8 cellular contexts compared by ENCODE assay signal in genomic region chr2:10028988-10029874, GRCh38. TPM values are rescaled to one million over a fixed set of nuclear protein-coding genes. Genes with fewer than 3 reads are reported as not detected.
DNase-seq lines count a peak whose midpoint lies in the region.

No MANE protein-coding gene starts in this region.

- H3K9me3 Mint-ChIP-seq in immature natural killer cell: no peaks in the 10 kb centered on the region

- H3K36me3 Mint-ChIP-seq in immature natural killer cell: no peaks in the 10 kb centered on the region

- H3K27me3 Mint-ChIP-seq in immature natural killer cell (ENCODE audit: low read depth in 3 of 3): peaks cover 0 to 3% (median 0%) of the 10 kb centered on the region in 3 donors

- H3K4me1 Mint-ChIP-seq in immature natural killer cell: peaks cover 46 to 48% of the 10 kb centered on the region in 2 donors

- peak; percentile 18 for DNase-seq in stimulated activated CD4-positive, alpha-beta T cell treated with anti-CD3 and anti-CD28 coated beads, Interleukin-12 subunit alpha, Interleukin-12 subunit beta, amount 100 ng/mL, for 4 hours
- no peak for DNase-seq in stimulated activated CD4-positive, alpha-beta T cell treated with anti-CD3 and anti-CD28 coated beads, Interleukin-2, amount 100 ng/mL, for 48 hours
- DNase-seq in NCI-H510A treated with DMSO at 0.1 percent for 48 hours (lab: John Stamatoyannopoulos, UW) (peak; percentile 24), activated gamma-delta T cell treated with Interleukin-2 at 50 U/mL for 16 hours (peak; percentile 36), immature natural killer cell (peak; percentile 67 to 79 (median 76)), EL (no peak), globus pallidus (ENCODE audit: low spot score) (no peak)
- peak; percentile 31 to 33 for DNase-seq in stimulated activated CD8-positive, alpha-beta memory T cell treated with anti-CD3 and anti-CD28 coated beads, Interleukin-15, amount 100 ng/mL, for 48 hours (ENCODE audit: low read depth in 2 of 2)

- H3K4me3 Mint-ChIP-seq in immature natural killer cell: peak overlapping the region; percentile 77 to 90 (median 82)

- peak overlapping the region; percentile 85 to 97 (median 95) for H3K27ac Mint-ChIP-seq in immature natural killer cell

RNA-seq across cellular contexts. Expression of gene KLF11, which starts 14.1 kb away (rescaled TPM):
- 10 to 100 TPM; 10.5 to 18.8 (median 11.7) TPM for polyA plus RNA-seq in immature natural killer cell

RNA-seq across cellular contexts. Expression of gene CYS1, which starts 51.0 kb away (rescaled TPM):
- not detected for polyA plus RNA-seq in immature natural killer cell

Comparison
In these comparisons a context has a peak if more than half of its experiments do, and no peak if none do; other contexts are left out.
1. DNase-seq: peak in stimulated activated CD4-positive, alpha-beta T cell treated with anti-CD3 and anti-CD28 coated beads, Interleukin-12 subunit alpha, Interleukin-12 subunit beta, amount 100 ng/mL, for 4 hours (single experiment), NCI-H510A treated with DMSO at 0.1 percent for 48 hours (single experiment), activated gamma-delta T cell treated with Interleukin-2 at 50 U/mL for 16 hours (single experiment), immature natural killer cell (3 of 3) and stimulated activated CD8-positive, alpha-beta memory T cell treated with anti-CD3 and anti-CD28 coated beads, Interleukin-15, amount 100 ng/mL, for 48 hours (2 of 2); none in stimulated activated CD4-positive, alpha-beta T cell treated with anti-CD3 and anti-CD28 coated beads, Interleukin-2, amount 100 ng/mL, for 48 hours (0 of 2), EL (single experiment) and globus pallidus (single experiment).